1 cellular context compared by ENCODE assay signal in genomic region chr11:66958232-66958955, GRCh38.
TF ChIP-seq lines count a peak whose summit lies in the region.

Gene PC (minus strand): TSS chr11:66958383. CDS start chr11:66872159, 86,224 bp downstream.

TF ChIP-seq in K562, 482 proteins besides CTCF, POLR2A, EP300 and RAD21 (continued from another document and continues in another):
- TF ChIP-seq ZNF318 (IDR thresholded peaks at IDR 0.05; ENCODE audit: borderline replicate concordance in 1 of 2, low read depth in 1 of 2): peak in 1 of 2 experiments; percentile 95; a peak in 2 of 4 replicates
- TF ChIP-seq ELK1 (CRISPR knock-in tag; IDR thresholded peaks at IDR 0.05): no peak
- no peak for TF ChIP-seq TFAM (CRISPR knock-in tag; conservative IDR thresholded peaks at IDR 0.05)
- peak; percentile 70; the same call in 1 of the 2 replicates for TF ChIP-seq AFF4 (CRISPR knock-in tag; IDR thresholded peaks at IDR 0.05)
- peak; percentile 89 for TF ChIP-seq HMGN3 (IDR thresholded peaks at IDR 0.05; ENCODE audit: borderline replicate concordance, extremely low read depth, insufficient read length, low read depth, low read length)
- peak; percentile 100 for TF ChIP-seq MGA (IDR thresholded peaks at IDR 0.05)
- TF ChIP-seq MECOM (CRISPR knock-in tag; IDR thresholded peaks at IDR 0.05): no peak
- no peak for TF ChIP-seq SRSF3 (IDR thresholded peaks at IDR 0.05; ENCODE audit: insufficient read depth, low read length)
- peak; percentile 88 for TF ChIP-seq CLOCK (CRISPR knock-in tag; IDR thresholded peaks at IDR 0.05; ENCODE audit: borderline replicate concordance)
- TF ChIP-seq MEF2A (IDR thresholded peaks at IDR 0.05; ENCODE audit: control insufficient read depth, low read depth, low read length): no peak
- no peak for TF ChIP-seq RNF219 (CRISPR knock-in tag; IDR thresholded peaks at IDR 0.05)
